ENCODE assay signal across 13 cellular contexts in genomic region chr7:129851810-129852209, GRCh38.
DNase-seq lines count a peak whose midpoint lies in the region; ATAC-seq, FAIRE-seq and TF ChIP-seq lines count a peak whose summit lies in the region.
"Had no signal": no experiment of that assay in that cellular context is flagged by ENCODE, and none has a peak within 500 bp of the region (broad histone marks: within the 10 kb centered on the region; RNA-seq: fewer than 3 reads in every experiment).

No MANE protein-coding gene starts in this region.

- H3K4me2 ChIP-seq in SK-N-SH (no peak overlapping the region), trophoblast cell (ENCODE audit: low read length) (no peak overlapping the region)

- no peak overlapping the region for H3K4me3 ChIP-seq in SK-N-SH (ENCODE audit: low read depth in 2 of 2, low read length in 1 of 2)
- no peak overlapping the region for H3K4me3 ChIP-seq in iPS-15b (ENCODE audit: low read depth, low read length)
- no peak overlapping the region for H3K4me3 ChIP-seq in small intestine (ENCODE audit: low read depth in 1 of 2, low read length in 2 of 2)
- H3K4me3 ChIP-seq in kidney (ENCODE audit: low read length in 2 of 2), result no peak overlapping the region
- no peak overlapping the region for H3K4me3 ChIP-seq in trophoblast cell (ENCODE audit: low read depth, low read length)
- H3K4me3 ChIP-seq in Caco-2 (ENCODE audit: low read depth, low read length), result no peak overlapping the region

- H3K27ac Mint-ChIP-seq in Caco-2 (ENCODE audit: unreplicated experiment), result no peak overlapping the region

- no peaks in the 10 kb centered on the region for H3K27me3 ChIP-seq in SK-N-SH (ENCODE audit: insufficient read depth)
- no peaks in the 10 kb centered on the region for H3K27me3 ChIP-seq in iPS-15b (ENCODE audit: control insufficient read depth, insufficient read depth, low read length)
- no peaks in the 10 kb centered on the region for H3K27me3 ChIP-seq in small intestine (ENCODE audit: control insufficient read depth in 2 of 2, insufficient read depth in 2 of 2, low read length in 2 of 2)
- no peaks in the 10 kb centered on the region for H3K27me3 ChIP-seq in trophoblast cell (ENCODE audit: insufficient read depth, low read length)
- H3K27me3 ChIP-seq in Caco-2 (replicated peaks; ENCODE audit: control insufficient read depth, insufficient read depth, low read length), result no peaks in the 10 kb centered on the region

- no peak overlapping the region for H3K14ac ChIP-seq in trophoblast cell (ENCODE audit: low read length)

- H4K8ac ChIP-seq in trophoblast cell (ENCODE audit: low read depth, low read length), result no peak overlapping the region

- H2AFZ ChIP-seq in SK-N-SH (ENCODE audit: low read depth), result no peak overlapping the region
- H2AFZ ChIP-seq in trophoblast cell (ENCODE audit: insufficient read depth, low read length, poor library complexity), result no peak overlapping the region

- DNase-seq in SK-N-SH (no peak), SHP77 (lab: John Stamatoyannopoulos, UW) (peak; percentile 61 to 79), small intestine (peak; percentile 38), kidney (no peak), trophoblast cell (no peak), Caco-2 (no peak)
- DNase-seq: CD8-positive, alpha-beta memory T cell; NCI-H1092; NCI-H187; NCI-H446 treated with DMSO at 0.1 percent for 48 hours had no signal

- no peak for FAIRE-seq in small intestine (lab: Jason Lieb, UNC)
- FAIRE-seq in kidney (lab: Jason Lieb, UNC), result no peak

- H3K9ac ChIP-seq in SK-N-SH, result no peak overlapping the region
- H3K9ac ChIP-seq in iPS-15b (ENCODE audit: low read depth, low read length), result peak overlapping the region; percentile 20
- H3K9ac ChIP-seq in kidney (ENCODE audit: low read length in 2 of 2), result no peak overlapping the region
- H3K9ac ChIP-seq in trophoblast cell (ENCODE audit: low read length), result no peak overlapping the region

- H3K9me3 Mint-ChIP-seq in Caco-2 (ENCODE audit: unreplicated experiment), result no peaks in the 10 kb centered on the region
- H3K9me3 Mint-ChIP-seq: CD8-positive, alpha-beta memory T cell had no signal

- no peaks in the 10 kb centered on the region for H3K9me3 ChIP-seq in SK-N-SH
- no peaks in the 10 kb centered on the region for H3K9me3 ChIP-seq in iPS-15b (ENCODE audit: control insufficient read depth, insufficient read depth, low read length)
- H3K9me3 ChIP-seq in small intestine (ENCODE audit: control insufficient read depth, low read depth), result no peaks in the 10 kb centered on the region
- no peaks in the 10 kb centered on the region for H3K9me3 ChIP-seq in kidney (ENCODE audit: control insufficient read depth in 1 of 2, low read length in 2 of 2)
- no peaks in the 10 kb centered on the region for H3K9me3 ChIP-seq in trophoblast cell (ENCODE audit: insufficient read depth, low read depth, low read length)
- H3K9me3 ChIP-seq in Caco-2, result no peaks in the 10 kb centered on the region

- intact Hi-C loops in kidney (cut with DNase I), result no loop called here
- intact Hi-C loops in Caco-2 (cut with micrococcal nuclease; ENCODE audit: unreplicated experiment), result no loop called here

- H3K4me1 ChIP-seq in SK-N-SH (ENCODE audit: control insufficient read depth in 1 of 2, insufficient read depth in 2 of 2, low read depth in 1 of 2, low read length in 1 of 2), result peaks cover 46 to 60% of the 10 kb centered on the region in 2 experiments
- peaks cover 11% of the 10 kb centered on the region for H3K4me1 ChIP-seq in iPS-15b (ENCODE audit: control insufficient read depth, insufficient read depth, low read length)
- H3K4me1 ChIP-seq in small intestine (ENCODE audit: control insufficient read depth in 2 of 2, insufficient read depth in 1 of 2, low read depth in 1 of 2, low read length in 1 of 2), result peaks cover 10% of the 10 kb centered on the region in 2 donors
- H3K4me1 ChIP-seq in kidney (ENCODE audit: control insufficient read depth in 1 of 2, insufficient read depth in 1 of 2, low read depth in 1 of 2, low read length in 2 of 2), result peaks cover 11 to 12% of the 10 kb centered on the region in 2 donors
- peaks cover 0 to 2% of the 10 kb centered on the region in 2 experiments for H3K4me1 ChIP-seq in trophoblast cell (ENCODE audit: control insufficient read depth in 1 of 2, insufficient read depth in 2 of 2, low read length in 2 of 2)
- H3K4me1 ChIP-seq in Caco-2, result no peaks in the 10 kb centered on the region

- no peak overlapping the region for H3K4me3 Mint-ChIP-seq in Caco-2 (ENCODE audit: unreplicated experiment)
- H3K4me3 Mint-ChIP-seq: CD8-positive, alpha-beta memory T cell had no signal

- CTCF ChIA-PET in SK-N-SH (lab: Yijun Ruan, JAX), result interaction anchor here (1.1 to 3.9 kb wide), 4 partner anchors 13 to 160 kb away, joined by 3 to 32 read pairs (median 21); no protein-coding TSS in a partner anchor
- CTCF ChIA-PET in Caco-2 (lab: Charles Lee), result interaction anchor here (1.1 kb wide), 1 partner anchor 159 kb away, joined by 3 read pairs; no protein-coding TSS in a partner anchor

- no peak overlapping the region for H2BK5ac ChIP-seq in trophoblast cell (ENCODE audit: low read depth, low read length, poor library complexity)

- BruUV-seq in Caco-2 (replicated peaks; lab: Mats Ljungman, UMichigan), result no TSS peak

- H4K12ac ChIP-seq in trophoblast cell (ENCODE audit: low read depth, low read length), result no peak overlapping the region

- H2AK5ac ChIP-seq in trophoblast cell (ENCODE audit: low read length), result no peak overlapping the region

- H3K36me3 ChIP-seq in SK-N-SH (replicated peaks in 1 of 2; ENCODE audit: control insufficient read depth in 1 of 2, insufficient read depth in 2 of 2, low read length in 1 of 2), result peaks cover 8 to 22% of the 10 kb centered on the region in 2 experiments
- no peaks in the 10 kb centered on the region for H3K36me3 ChIP-seq in iPS-15b (ENCODE audit: control insufficient read depth, insufficient read depth, low read length)
- H3K36me3 ChIP-seq in small intestine (ENCODE audit: control insufficient read depth in 2 of 2, insufficient read depth in 2 of 2, low read length in 2 of 2), result peaks cover 0 to 3% of the 10 kb centered on the region in 2 donors
- no peaks in the 10 kb centered on the region for H3K36me3 ChIP-seq in kidney (ENCODE audit: control insufficient read depth in 1 of 2, insufficient read depth in 2 of 2, low read length in 2 of 2)
- H3K36me3 ChIP-seq in trophoblast cell (ENCODE audit: control insufficient read depth in 1 of 2, insufficient read depth in 2 of 2, low read length in 2 of 2), result no peaks in the 10 kb centered on the region
- H3K36me3 ChIP-seq in Caco-2 (ENCODE audit: control insufficient read depth, insufficient read depth, low read length), result no peaks in the 10 kb centered on the region

- ATAC-seq in SK-N-SH treated with all-trans-retinoic acid at 6 μM for 48 hours, result no peak

- H3K4me1 Mint-ChIP-seq in Caco-2 (ENCODE audit: low read depth, unreplicated experiment), result no peaks in the 10 kb centered on the region

- no peak overlapping the region for H3K4ac ChIP-seq in trophoblast cell (ENCODE audit: low read depth, low read length)

- peak overlapping the region; percentile 98 to 99; a peak in 3 of 4 replicates for H3K27ac ChIP-seq in SK-N-SH (ENCODE audit: low read depth in 2 of 2, low read length in 1 of 2)
- peak overlapping the region in 1 of 2 donors; percentile 18 for H3K27ac ChIP-seq in small intestine (ENCODE audit: low read depth in 1 of 2, low read length in 1 of 2)
- peak overlapping the region in 1 of 2 donors; percentile 78 for H3K27ac ChIP-seq in kidney (ENCODE audit: low read depth in 2 of 2, low read length in 2 of 2)
- H3K27ac ChIP-seq in trophoblast cell (ENCODE audit: low read depth, low read length), result no peak overlapping the region
- H3K27ac ChIP-seq: 22Rv1 had no signal

- TF ChIP-seq RAD21 in SK-N-SH (IDR thresholded peaks at IDR 0.05; ENCODE audit: low read length), result no peak

- WGBS in SK-N-SH (ENCODE audit: low lambda C conversion rate), result 86% methylated on average over 3 of the region's 3 CpGs
- WGBS in small intestine, 3 donors, result 48 to 80% (median 68%) methylated on average over 3 of the region's 3 CpGs
- no CpG with 5 or more reads among the region's 3 CpGs for WGBS in trophoblast cell (ENCODE audit: extremely low coverage, insufficient coverage, insufficient read length)

- H3K18ac ChIP-seq in trophoblast cell (ENCODE audit: low read length), result no peak overlapping the region

- H3K79me2 ChIP-seq in SK-N-SH (ENCODE audit: insufficient read depth), result peaks cover 69% of the 10 kb centered on the region
- no peaks in the 10 kb centered on the region for H3K79me2 ChIP-seq in trophoblast cell (ENCODE audit: control insufficient read depth, insufficient read depth, low read length, poor library complexity)

- H3F3A ChIP-seq in SK-N-SH (replicated peaks; ENCODE audit: insufficient read depth), result peaks cover 54% of the 10 kb centered on the region

- no peaks in the 10 kb centered on the region for H4K20me1 ChIP-seq in SK-N-SH (ENCODE audit: insufficient read depth)

- POLR2A ChIA-PET in SK-N-SH (lab: Yijun Ruan, JAX), result interaction anchor here (2.2 kb wide), 1 partner anchor 100 kb away, joined by 5 read pairs; no protein-coding TSS in a partner anchor
- POLR2A ChIA-PET in Caco-2 (lab: Charles Lee), result no interaction called here

- H3K36me3 Mint-ChIP-seq in Caco-2 (ENCODE audit: insufficient read depth, unreplicated experiment), result peaks cover 10% of the 10 kb centered on the region

- H3K79me1 ChIP-seq in trophoblast cell (ENCODE audit: low read length), result no peaks in the 10 kb centered on the region

- no peak for TF ChIP-seq EP300 in SK-N-SH (IDR thresholded peaks at IDR 0.05; ENCODE audit: borderline replicate concordance in 1 of 2, low read depth in 1 of 2, low read length in 1 of 2)

- no peak overlapping the region for H2BK12ac ChIP-seq in trophoblast cell (ENCODE audit: low read length)

- H3K9me2 ChIP-seq in SK-N-SH, result no peaks in the 10 kb centered on the region

- H4K91ac ChIP-seq in trophoblast cell (ENCODE audit: low read depth, low read length), result no peak overlapping the region

- H2BK120ac ChIP-seq in trophoblast cell (ENCODE audit: insufficient read depth, low read length, poor library complexity), result no peak overlapping the region

- no peaks in the 10 kb centered on the region for H3K27me3 Mint-ChIP-seq in Caco-2 (ENCODE audit: insufficient read depth, unreplicated experiment)
- H3K27me3 Mint-ChIP-seq: CD8-positive, alpha-beta memory T cell had no signal

- TF ChIP-seq CTCF in SK-N-SH (IDR thresholded peaks at IDR 0.05) (no peak), kidney (IDR thresholded peaks at IDR 0.05; ENCODE audit: borderline replicate concordance, extremely low read depth, insufficient read depth) (no peak), Caco-2 (IDR thresholded peaks at IDR 0.05; ENCODE audit: insufficient read depth in 1 of 2, low read depth in 1 of 2, low read length in 1 of 2, severe bottlenecking in 1 of 2, unreplicated experiment in 1 of 2) (no peak)

- H3K23ac ChIP-seq in trophoblast cell (ENCODE audit: low read length), result no peak overlapping the region

TF ChIP-seq in SK-N-SH, 30 proteins besides CTCF, POLR2A, EP300 and RAD21 (continues in another document):
- TF ChIP-seq JUND (IDR thresholded peaks at IDR 0.05), result no peak
- TF ChIP-seq RFX5 (IDR thresholded peaks at IDR 0.05; ENCODE audit: low read length), result no peak

Comparison
In these comparisons a context has a peak if more than half of its experiments do, and no peak if none do; other contexts are left out.
1. DNase-seq: peak in SHP77 (2 of 2) and small intestine (single experiment); none in SK-N-SH (single experiment), kidney (single experiment), trophoblast cell (0 of 2) and Caco-2 (0 of 2).